Comparison of ENCODE assay signal across 1 cellular context in the genomic region with DNA sequence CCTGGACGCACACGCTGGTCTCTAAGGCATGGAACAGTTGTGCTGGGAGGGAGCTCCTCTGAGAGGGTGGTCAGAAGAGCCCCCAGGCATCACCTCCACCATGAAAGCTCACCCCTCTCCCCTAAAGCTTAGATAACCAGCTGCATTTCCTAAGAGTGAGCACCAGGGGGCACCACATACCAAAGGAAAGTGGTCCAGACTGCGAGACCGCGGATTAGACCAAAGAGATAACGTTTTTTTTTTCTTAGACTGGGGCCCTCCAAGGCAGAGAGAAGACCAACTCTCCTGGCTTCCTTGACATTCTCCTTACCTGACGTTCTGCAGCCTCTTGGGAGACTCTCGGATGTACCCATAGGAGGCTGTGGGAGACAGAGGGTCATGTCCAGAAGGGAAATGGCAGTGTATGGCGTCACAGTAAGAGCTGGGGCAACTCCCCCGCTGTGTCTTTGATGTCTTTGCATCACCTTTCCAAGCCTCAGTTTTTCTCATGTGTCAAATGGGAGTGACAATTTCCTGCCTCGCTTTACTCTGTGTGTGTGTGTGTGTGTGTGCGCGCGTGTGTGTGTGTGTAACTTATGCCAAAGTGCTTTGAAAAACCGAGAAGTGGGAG.
TF ChIP-seq lines count a peak whose summit lies in the region.

No MANE protein-coding gene starts in this region.

TF ChIP-seq in IMR-90, 13 proteins besides CTCF, POLR2A, EP300 and RAD21 (continued from another document):
- peak; percentile 96 for TF ChIP-seq SMC3 (IDR thresholded peaks at IDR 0.05; ENCODE audit: low read depth, low read length)
